22 cellular contexts compared by ENCODE assay signal in genomic region chr6:16832027-16832688, GRCh38.
DNase-seq lines count a peak whose midpoint lies in the region; ATAC-seq and TF ChIP-seq lines count a peak whose summit lies in the region.
"Had no signal": no experiment of that assay in that cellular context is flagged by ENCODE, and none has a peak within 500 bp of the region (broad histone marks: within the 10 kb centered on the region; RNA-seq: fewer than 3 reads in every experiment).

No MANE protein-coding gene starts in this region.

- no peak overlapping the region for H3K23ac ChIP-seq in IMR-90 (ENCODE audit: low read depth, low read length)

- dilution Hi-C loops in IMR-90 (cut with HindIII; ENCODE audit: low sequenced_read_pairs, unreplicated experiment): no loop called here

- H4K8ac ChIP-seq in IMR-90 (ENCODE audit: low read depth in 2 of 2, low read length in 2 of 2): no peak overlapping the region

- peak overlapping the region; percentile 80; the same call in 1 of the 2 replicates for H3K18ac ChIP-seq in IMR-90 (ENCODE audit: low read depth, low read length)

- no TSS peak for BruUV-seq in IMR-90 (replicated peaks; lab: Mats Ljungman, UMichigan)

- ATAC-seq in IMR-90 (ENCODE audit: low read depth) (no peak; the same call in 1 of the 2 replicates), upper lobe of right lung (peak; percentile 76), HG03469 (IDR thresholded peaks at IDR 0.05; ENCODE audit: unreplicated experiment) (no peak)
- ATAC-seq: GM23338, mucosa of descending colon had no signal

- CTCF ChIA-PET in IMR-90 (lab: Yijun Ruan, JAX): interaction anchor here (0.6 to 0.7 kb wide), 2 partner anchors 133 to 1955 kb away, joined by 3 read pairs; no protein-coding TSS in a partner anchor

- H2BK5ac ChIP-seq in IMR-90 (ENCODE audit: low read depth, low read length, poor library complexity, severe bottlenecking): no peak overlapping the region

- DNase-seq in IMR-90 (peak; percentile 10), SK-N-DZ (ENCODE audit: low spot score) (peak; percentile 57), left kidney (ENCODE audit: low read depth, low spot score) (peak; percentile 16), upper lobe of right lung (no peak), SW480 (ENCODE audit: low spot score) (no peak), HCEC 1CT (no peak)
- DNase-seq: activated CD4-positive, alpha-beta T cell treated with anti-CD3 and anti-CD28 coated beads for 4 hours; activated gamma-delta T cell treated with Interleukin-2 at 50 U/mL for 16 hours; activated T-cell treated with anti-CD3 and anti-CD28 coated beads, Interleukin-2, amount 50 U/mL, for 24 hours; glutamatergic neuron; mucosa of descending colon; NCI-H2029 treated with DMSO at 0.1 percent for 48 hours; NCI-H2227 treated with DMSO at 0.1 percent for 48 hours; NCI-H69; T-helper 2 cell had no signal

- H3K9me3 ChIP-seq in IMR-90 (ENCODE audit: control insufficient read depth, insufficient read depth, low read length) (no peaks in the 10 kb centered on the region), upper lobe of right lung (no peaks in the 10 kb centered on the region)
- H3K9me3 ChIP-seq: mucosa of descending colon had no signal

- H4K5ac ChIP-seq in IMR-90 (ENCODE audit: low read depth, low read length): peak overlapping the region; percentile 44

- TF ChIP-seq RAD21 in IMR-90 (IDR thresholded peaks at IDR 0.05; ENCODE audit: low read length): no peak

- 0 out of 2 replicates have a peak, but pooled peaks cover 3% of the 10 kb centered on the region for H3K9me1 ChIP-seq in IMR-90 (ENCODE audit: insufficient read depth, low read length)

- H3K9ac ChIP-seq in IMR-90 (ENCODE audit: low read depth, low read length): no peak overlapping the region; the same call in 1 of the 2 replicates
- H3K9ac ChIP-seq: parathyroid adenoma had no signal

- intact Hi-C loops in IMR-90 (cut with micrococcal nuclease) (no loop called here), upper lobe of right lung (cut with DNase I) (no loop called here)

- TF ChIP-seq POLR2A in IMR-90 (IDR thresholded peaks at IDR 0.05; ENCODE audit: low read depth, low read length): no peak

- no peaks in the 10 kb centered on the region for H4K20me1 ChIP-seq in IMR-90 (ENCODE audit: insufficient read depth, low read length)

- no peak for TF ChIP-seq CTCF in IMR-90 (conservative IDR thresholded peaks at IDR 0.05; ENCODE audit: low read depth, low read length)
- TF ChIP-seq CTCF in upper lobe of right lung (IDR thresholded peaks at IDR 0.05): no peak

- H2BK15ac ChIP-seq in IMR-90 (ENCODE audit: low read depth, low read length): 0 out of 3 replicates have a peak overlapping the region, but pooled peaks have one; percentile 72

- H3K56ac ChIP-seq in IMR-90 (ENCODE audit: extremely low read depth, insufficient read depth, low read length): no peak overlapping the region

- H3K4ac ChIP-seq in IMR-90 (ENCODE audit: low read depth, low read length): peak overlapping the region; percentile 48; the same call in 1 of the 2 replicates

- in situ Hi-C loops in IMR-90 (cut with MboI; ENCODE audit: low sequenced_read_pairs): no loop called here

- H2BK120ac ChIP-seq in IMR-90 (ENCODE audit: low read depth, low read length): no peak overlapping the region

- H3K14ac ChIP-seq in IMR-90 (replicated peaks; ENCODE audit: low read depth, low read length): 0 out of 2 replicates have a peak overlapping the region, but pooled peaks have one; percentile 42

- POLR2A ChIA-PET in IMR-90 (lab: Charles Lee; ENCODE audit: unreplicated experiment): no interaction called here

- no peak overlapping the region for H4K91ac ChIP-seq in IMR-90 (ENCODE audit: insufficient read depth, low read depth, low read length)

- 56% methylated on average over 3 of the region's 6 CpGs; no CpG with 5 or more reads in 1 of the 2 experiments for WGBS in IMR-90 (ENCODE audit: extremely low coverage in 2 of 2, insufficient read length in 1 of 2), 2 experiments

- H3K4me1 ChIP-seq in IMR-90 (ENCODE audit: control insufficient read depth, insufficient read depth, low read length): peaks cover 12% of the 10 kb centered on the region
- no peaks in the 10 kb centered on the region for H3K4me1 ChIP-seq in upper lobe of right lung
- H3K4me1 ChIP-seq: parathyroid adenoma had no signal

- no peak overlapping the region for H2AFZ ChIP-seq in IMR-90 (replicated peaks; ENCODE audit: low read length, poor library complexity)
- H2AFZ ChIP-seq: GM23338, parathyroid adenoma had no signal

- peak overlapping the region; percentile 24; the same call in 1 of the 2 replicates for H2BK20ac ChIP-seq in IMR-90 (ENCODE audit: low read depth, low read length)

- no peaks in the 10 kb centered on the region for H3K36me3 ChIP-seq in IMR-90 (ENCODE audit: control insufficient read depth, insufficient read depth, low read length)
- no peaks in the 10 kb centered on the region for H3K36me3 ChIP-seq in upper lobe of right lung

- H3K27me3 ChIP-seq in IMR-90 (ENCODE audit: control insufficient read depth, insufficient read depth, low read length) (no peaks in the 10 kb centered on the region), upper lobe of right lung (no peaks in the 10 kb centered on the region)

- H3K79me1 ChIP-seq in IMR-90 (ENCODE audit: low read depth in 1 of 2, low read length in 2 of 2): no peaks in the 10 kb centered on the region

- H3K4me3 ChIP-seq in IMR-90 (ENCODE audit: insufficient read depth, low read depth, low read length): no peak overlapping the region
- no peak overlapping the region for H3K4me3 ChIP-seq in upper lobe of right lung
- H3K4me3 ChIP-seq: GM23338, lung, mucosa of descending colon, SK-N-MC had no signal

- H2AK5ac ChIP-seq in IMR-90 (ENCODE audit: low read depth, low read length): 0 out of 2 replicates have a peak overlapping the region, but pooled peaks have one; percentile 5

- peak overlapping the region; percentile 10; the same call in 1 of the 2 replicates for H3K4me2 ChIP-seq in IMR-90 (ENCODE audit: low read depth, low read length)
- H3K4me2 ChIP-seq: GM23338 had no signal

- H2AK9ac ChIP-seq in IMR-90 (replicated peaks; ENCODE audit: low read depth, low read length, poor library complexity): no peak overlapping the region

- H3K27ac ChIP-seq in IMR-90 (ENCODE audit: insufficient read depth, low read length) (peak overlapping the region; percentile 7; the same call in 1 of the 2 replicates), upper lobe of right lung (no peak overlapping the region)
- H3K27ac ChIP-seq: C4-2B, parathyroid adenoma, SK-N-MC, VCaP had no signal

TF ChIP-seq in IMR-90, 13 proteins besides CTCF, POLR2A, EP300 and RAD21:
- TF ChIP-seq CHD1 (IDR thresholded peaks at IDR 0.05; ENCODE audit: low read depth, low read length): no peak
- no peak for TF ChIP-seq NFE2L2 (IDR thresholded peaks at IDR 0.05; ENCODE audit: low read depth, low read length)
- no peak for TF ChIP-seq MAFK (IDR thresholded peaks at IDR 0.05; ENCODE audit: low read depth, low read length)
- TF ChIP-seq FOS (IDR thresholded peaks at IDR 0.05; ENCODE audit: low read depth, low read length): no peak
- no peak for TF ChIP-seq RFX5 (IDR thresholded peaks at IDR 0.05; ENCODE audit: low read depth, low read length)
- no peak for TF ChIP-seq ELK1 (IDR thresholded peaks at IDR 0.05; ENCODE audit: borderline replicate concordance, low read depth, low read length)
- TF ChIP-seq MXI1 (IDR thresholded peaks at IDR 0.05; ENCODE audit: borderline replicate concordance, low read depth, low read length): no peak
- no peak for TF ChIP-seq MAZ (IDR thresholded peaks at IDR 0.05; ENCODE audit: borderline replicate concordance, low read depth, low read length)
- no peak for TF ChIP-seq BHLHE40 (IDR thresholded peaks at IDR 0.05; ENCODE audit: low read depth, low read length)
- TF ChIP-seq USF2 (IDR thresholded peaks at IDR 0.05; ENCODE audit: low read depth, low read length): no peak
- TF ChIP-seq SMC3 (IDR thresholded peaks at IDR 0.05; ENCODE audit: low read depth, low read length): no peak
- TF ChIP-seq CEBPB (IDR thresholded peaks at IDR 0.05; ENCODE audit: low read depth, low read length): no peak
- no peak for TF ChIP-seq RCOR1 (IDR thresholded peaks at IDR 0.05; ENCODE audit: insufficient replicate concordance, low read length)

Comparison
In these comparisons a context has a peak if more than half of its experiments do, and no peak if none do; other contexts are left out.
1. DNase-seq: peak in IMR-90 (single experiment), SK-N-DZ (single experiment) and left kidney (single experiment); none in upper lobe of right lung (single experiment), SW480 (single experiment) and HCEC 1CT (single experiment).